ENCODE assay signal across 25 cellular contexts in genomic region chr16:1457489-1458245, GRCh38. TPM values are rescaled to one million over a fixed set of nuclear protein-coding genes. Genes with fewer than 3 reads are reported as not detected.
"Had no signal": no experiment of that assay in that cellular context is flagged by ENCODE, and none has a peak within 500 bp of the region (broad histone marks: within the 10 kb centered on the region; RNA-seq: fewer than 3 reads in every experiment).

No MANE protein-coding gene starts in this region.

- H3K4me1 Mint-ChIP-seq: brain, WTC11 had no signal

- H3K36me3 Mint-ChIP-seq: WTC11 had no signal

- H3K9me3 Mint-ChIP-seq: activated CD4-positive, alpha-beta T cell treated with anti-CD3 and anti-CD28 coated beads, Interleukin-2, amount 10 ng/mL, durations not matched to agents 24 days and 14 days; activated naive CD4-positive, alpha-beta T cell treated with anti-CD3 and anti-CD28 coated beads, Interleukin-2, amount 10 ng/mL, durations not matched to agents 7 days and 5 days; activated T-cell treated with anti-CD3 and anti-CD28 coated beads, Interleukin-2, amount 50 U/mL, for 24 hours; activated T-helper 1 cell treated with anti-CD3 and anti-CD28 coated beads, Interleukin-12 subunit alpha, Interleukin-12 subunit beta, Interleukin-2, Interleukin-4 antibody, amounts not matched to agents 30 ng/mL and 10 ng/mL and 1 ng/mL, durations not matched to agents 14 hours and 24 hours and 36 hours; brain; WTC11 had no signal

- H3K4me3 Mint-ChIP-seq: activated CD4-positive, alpha-beta T cell treated with anti-CD3 and anti-CD28 coated beads, Interleukin-2, amount 10 ng/mL, durations not matched to agents 24 days and 14 days; activated CD8-positive, alpha-beta memory T cell treated with anti-CD3 and anti-CD28 coated beads, Interleukin-2, amount 10 ng/mL, durations not matched to agents 7 days and 5 days; activated naive CD4-positive, alpha-beta T cell treated with anti-CD3 and anti-CD28 coated beads, Interleukin-2, amount 10 ng/mL, durations not matched to agents 7 days and 5 days; activated T-cell treated with anti-CD3 and anti-CD28 coated beads, Interleukin-2, amount 50 U/mL, for 24 hours; activated T-helper 1 cell treated with anti-CD3 and anti-CD28 coated beads, Interleukin-12 subunit alpha, Interleukin-12 subunit beta, Interleukin-2, Interleukin-4 antibody, amounts not matched to agents 30 ng/mL and 10 ng/mL and 1 ng/mL, durations not matched to agents 14 hours and 24 hours and 36 hours; brain; T-helper 17 cell; WTC11 had no signal

- H3K27me3 ChIP-seq: Peyer's patch had no signal

- H3K9me3 ChIP-seq: Peyer's patch had no signal

- DNase-seq: activated CD4-positive, alpha-beta T cell treated with anti-CD3 and anti-CD28 coated beads for 1 hour; activated CD4-positive, alpha-beta T cell treated with anti-CD3 and anti-CD28 coated beads, Interleukin-2, amount 10 ng/mL, durations not matched to agents 24 days and 14 days; activated CD8-positive, alpha-beta memory T cell treated with anti-CD3 and anti-CD28 coated beads, Interleukin-2, amount 10 ng/mL, durations not matched to agents 7 days and 5 days; activated gamma-delta T cell; activated naive CD4-positive, alpha-beta T cell treated with anti-CD3 and anti-CD28 coated beads, Interleukin-2, amount 10 ng/mL, durations not matched to agents 7 days and 5 days; activated T-cell treated with anti-CD3 and anti-CD28 coated beads, Interleukin-2, amount 50 U/mL, for 24 hours; aorta; NCI-H1092; NCI-H1417 treated with DMSO at 0.1 percent for 48 hours; NCI-H1694 treated with DMSO at 0.1 percent for 48 hours; NCI-H2029 treated with DMSO at 0.1 percent for 48 hours; NCI-H345; NCI-H510A; NCI-H526 treated with DMSO at 0.1 percent for 48 hours; NCI-H82; Peyer's patch; SIG-M5; T-helper 17 cell; T-helper 9 cell had no signal

- H3K27me3 Mint-ChIP-seq: activated CD4-positive, alpha-beta T cell treated with anti-CD3 and anti-CD28 coated beads, Interleukin-2, amount 10 ng/mL, durations not matched to agents 24 days and 14 days; activated CD8-positive, alpha-beta memory T cell treated with anti-CD3 and anti-CD28 coated beads, Interleukin-2, amount 10 ng/mL, durations not matched to agents 7 days and 5 days; activated naive CD4-positive, alpha-beta T cell treated with anti-CD3 and anti-CD28 coated beads, Interleukin-2, amount 10 ng/mL, durations not matched to agents 7 days and 5 days; activated T-cell treated with anti-CD3 and anti-CD28 coated beads, Interleukin-2, amount 50 U/mL, for 24 hours; brain; T-helper 17 cell had no signal

- ATAC-seq: activated CD8-positive, alpha-beta memory T cell treated with anti-CD3 and anti-CD28 coated beads, Interleukin-2, amount 10 ng/mL, durations not matched to agents 7 days and 5 days; WTC11 had no signal

- H3K4me3 ChIP-seq: Peyer's patch had no signal

- H3K27ac ChIP-seq: KMS-11, RWPE1 had no signal

- H3K27ac Mint-ChIP-seq: activated CD4-positive, alpha-beta T cell treated with anti-CD3 and anti-CD28 coated beads, Interleukin-2, amount 10 ng/mL, durations not matched to agents 24 days and 14 days; activated CD8-positive, alpha-beta memory T cell treated with anti-CD3 and anti-CD28 coated beads, Interleukin-2, amount 10 ng/mL, durations not matched to agents 7 days and 5 days; activated naive CD4-positive, alpha-beta T cell treated with anti-CD3 and anti-CD28 coated beads, Interleukin-2, amount 10 ng/mL, durations not matched to agents 7 days and 5 days; T-helper 17 cell; WTC11 had no signal

- H3K9ac ChIP-seq: KMS-11 had no signal

- H3K4me2 ChIP-seq: KMS-11 had no signal

RNA-seq across cellular contexts. Expression of gene PERCC1, which starts 26.8 kb away (rescaled TPM):
- total RNA-seq: activated CD4-positive, alpha-beta T cell treated with anti-CD3 and anti-CD28 coated beads, Interleukin-2, amount 10 ng/mL, durations not matched to agents 24 days and 14 days; activated T-helper 1 cell treated with anti-CD3 and anti-CD28 coated beads, Interleukin-12 subunit alpha, Interleukin-12 subunit beta, Interleukin-2, Interleukin-4 antibody, amounts not matched to agents 30 ng/mL and 10 ng/mL and 1 ng/mL, durations not matched to agents 14 hours and 24 hours and 36 hours; aorta; MCF 10A; Peyer's patch; T-helper 17 cell; WTC11 had no signal
- polyA plus RNA-seq: aorta had no signal

RNA-seq across cellular contexts. Expression of gene PTX4, which starts 31.1 kb away (rescaled TPM):
- total RNA-seq: activated CD4-positive, alpha-beta T cell treated with anti-CD3 and anti-CD28 coated beads, Interleukin-2, amount 10 ng/mL, durations not matched to agents 24 days and 14 days; activated CD8-positive, alpha-beta memory T cell treated with anti-CD3 and anti-CD28 coated beads, Interleukin-2, amount 10 ng/mL, durations not matched to agents 7 days and 5 days; activated T-helper 1 cell treated with anti-CD3 and anti-CD28 coated beads, Interleukin-12 subunit alpha, Interleukin-12 subunit beta, Interleukin-2, Interleukin-4 antibody, amounts not matched to agents 30 ng/mL and 10 ng/mL and 1 ng/mL, durations not matched to agents 14 hours and 24 hours and 36 hours; MCF 10A; Peyer's patch; T-helper 17 cell had no signal
- polyA plus RNA-seq: aorta had no signal
